20 cellular contexts compared by ENCODE assay signal in the genomic region with DNA sequence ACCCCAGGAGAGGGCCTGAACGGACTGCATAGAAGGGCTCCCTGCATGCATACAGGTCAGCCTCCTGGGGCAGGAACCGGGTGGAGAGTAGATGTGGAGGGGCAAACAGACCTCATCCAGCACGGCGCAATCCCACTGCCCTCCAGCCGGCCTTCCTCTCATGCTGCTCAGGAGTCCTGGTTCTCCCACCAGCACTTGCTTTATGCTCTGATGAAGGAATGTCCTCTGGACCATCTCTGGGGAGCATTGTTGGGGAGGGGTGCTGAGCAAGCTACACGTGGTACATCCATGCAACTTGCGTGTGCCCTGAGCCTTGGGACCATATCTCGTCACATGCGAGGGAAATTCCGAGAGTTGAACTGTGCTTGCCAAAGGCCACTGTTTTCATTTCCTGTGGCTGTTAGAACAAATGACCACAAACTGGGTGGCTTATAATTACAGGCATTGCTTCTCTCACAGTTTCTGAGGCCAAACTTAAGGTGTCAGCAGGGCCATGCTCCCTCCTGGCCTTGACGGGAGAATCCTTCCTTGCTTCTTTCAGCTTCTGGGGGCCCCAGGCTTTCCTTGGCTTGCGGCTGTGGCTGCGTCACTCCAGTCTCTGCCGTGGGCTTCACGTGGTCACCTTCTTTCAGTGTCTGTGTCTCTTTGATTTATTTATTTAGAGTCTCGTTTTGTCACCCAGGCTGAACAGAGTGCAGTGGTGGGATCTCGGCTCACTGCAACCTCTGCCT. TPM values are rescaled to one million over a fixed set of nuclear protein-coding genes. Genes with fewer than 3 reads are reported as not detected.
A peak's percentile ranks its signal among the peaks of the same experiment; 100 is the strongest.
DNase-seq lines count a peak whose midpoint lies in the region; ATAC-seq, FAIRE-seq and TF ChIP-seq lines count a peak whose summit lies in the region.
"Had no signal": no experiment of that assay in that cellular context is flagged by ENCODE, and none has a peak within 500 bp of the region (broad histone marks: within the 10 kb centered on the region; RNA-seq: fewer than 3 reads in every experiment).

No MANE protein-coding gene starts in this region.

- BruUV-seq in HepG2 (replicated peaks; lab: Mats Ljungman, UMichigan): no TSS peak

- H3K4me3 ChIP-seq in right cardiac atrium (ENCODE audit: low read length): no peak overlapping the region
- H3K4me3 ChIP-seq in HepG2 (replicated peaks in 1 of 3; ENCODE audit: insufficient read depth in 1 of 3, low read depth in 2 of 3, low read length in 3 of 3): no peak overlapping the region
- no peak overlapping the region for H3K4me3 ChIP-seq in upper lobe of right lung
- H3K4me3 ChIP-seq in tibial artery: no peak overlapping the region
- H3K4me3 ChIP-seq: BLaER1 treated with 17β-estradiol and CSF1 and Interleukin-3, amounts not matched to agents 10 nM and 100 nM had no signal

- H3K4me1 ChIP-seq in right cardiac atrium (ENCODE audit: control insufficient read depth, insufficient read depth, low read length) (no peaks in the 10 kb centered on the region), HepG2 (ENCODE audit: insufficient read depth, low read length) (no peaks in the 10 kb centered on the region), upper lobe of right lung (no peaks in the 10 kb centered on the region), tibial artery (peaks cover 0 to 5% (median 0%) of the 10 kb centered on the region in 4 donors)

- H3K79me2 ChIP-seq in HepG2 (ENCODE audit: insufficient read depth, low read length): no peaks in the 10 kb centered on the region

- TF ChIP-seq CTCF in HepG2 (CRISPR knock-in tag; IDR thresholded peaks at IDR 0.05) (no peak), upper lobe of right lung (IDR thresholded peaks at IDR 0.05) (no peak), tibial artery (IDR thresholded peaks at IDR 0.05) (no peak)

- H2AFZ ChIP-seq in HepG2 (ENCODE audit: low read length): no peak overlapping the region

- 75% methylated on average over 17 of the region's 17 CpGs for WGBS in right cardiac atrium
- 61% methylated on average over 13 of the region's 17 CpGs for WGBS in HepG2 (ENCODE audit: low lambda C conversion rate)

- no peak for FAIRE-seq in HepG2 (lab: Jason Lieb, UNC)
- FAIRE-seq: frontal cortex had no signal

- POLR2A ChIA-PET in HepG2 (lab: Yijun Ruan, JAX): no interaction called here

- TF ChIP-seq RAD21 in HepG2 (CRISPR knock-in tag; IDR thresholded peaks at IDR 0.05): no peak

- H3K4me2 ChIP-seq in HepG2 (ENCODE audit: low read depth, low read length): no peak overlapping the region

- H3K27me3 ChIP-seq in right cardiac atrium (ENCODE audit: control insufficient read depth, insufficient read depth) (no peaks in the 10 kb centered on the region), HepG2 (ENCODE audit: control insufficient read depth in 1 of 2, insufficient read depth in 2 of 2, low read length in 2 of 2) (peaks cover 0 to 7% of the 10 kb centered on the region in 2 experiments; a peak in 3 of 5 replicates), upper lobe of right lung (no peaks in the 10 kb centered on the region), tibial artery (no peaks in the 10 kb centered on the region)
- H3K27me3 ChIP-seq: BLaER1 treated with 17β-estradiol and CSF1 and Interleukin-3, amounts not matched to agents 10 nM and 100 nM had no signal

- H3K9me3 ChIP-seq in right cardiac atrium (ENCODE audit: control insufficient read depth, low read length): no peaks in the 10 kb centered on the region
- no peaks in the 10 kb centered on the region for H3K9me3 ChIP-seq in HepG2 (ENCODE audit: low read length)
- no peaks in the 10 kb centered on the region for H3K9me3 ChIP-seq in upper lobe of right lung
- no peaks in the 10 kb centered on the region for H3K9me3 ChIP-seq in tibial artery
- H3K9me3 ChIP-seq: BLaER1 treated with 17β-estradiol and CSF1 and Interleukin-3, amounts not matched to agents 10 nM and 100 nM had no signal

- no peak overlapping the region for H3K27ac ChIP-seq in right cardiac atrium (ENCODE audit: low read length)
- H3K27ac ChIP-seq in HepG2 (ENCODE audit: extremely low read length, insufficient read depth, low read length): no peak overlapping the region
- no peak overlapping the region for H3K27ac ChIP-seq in upper lobe of right lung
- H3K27ac ChIP-seq in tibial artery: peak overlapping the region in 1 of 2 donors; percentile 22
- H3K27ac ChIP-seq: BLaER1 treated with 17β-estradiol and CSF1 and Interleukin-3, amounts not matched to agents 10 nM and 100 nM had no signal

- no peaks in the 10 kb centered on the region for H4K20me1 ChIP-seq in HepG2 (ENCODE audit: insufficient read depth, low read length)

- CTCF ChIA-PET in HepG2 (lab: Yijun Ruan, JAX; ENCODE audit: low intra/inter-chr PET ratio, low total read pairs): no interaction called here

- TF ChIP-seq EP300 in HepG2 (IDR thresholded peaks at IDR 0.05; ENCODE audit: low read depth in 2 of 2, low read length in 2 of 2): no peak
- TF ChIP-seq EP300 in HepG2 (CRISPR knock-in tag; IDR thresholded peaks at IDR 0.05; ENCODE audit: borderline replicate concordance): no peak

- intact Hi-C loops in right cardiac atrium (cut with DNase I) (loop anchor here in 2 of 4 donors (5.0 to 10.0 kb wide), 2 partner anchors 173 to 640 kb away; no protein-coding TSS in a partner anchor), cardiac septum (cut with DNase I) (no loop called here), HepG2 (cut with micrococcal nuclease; ENCODE audit: unreplicated experiment) (no loop called here), upper lobe of right lung (cut with DNase I) (no loop called here), tibial artery (cut with DNase I; ENCODE audit: low total_unique reads) (no loop called here)

- H3K36me3 ChIP-seq in HepG2 (replicated peaks in 1 of 2; ENCODE audit: control insufficient read depth in 1 of 2, insufficient read depth in 2 of 2, low read length in 2 of 2): no peaks in the 10 kb centered on the region
- peaks cover 7% of the 10 kb centered on the region for H3K36me3 ChIP-seq in upper lobe of right lung
- peaks cover under 1 to 13% (median 8%) of the 10 kb centered on the region in 3 donors for H3K36me3 ChIP-seq in tibial artery

- DNase-seq in right cardiac atrium: no peak
- no peak for DNase-seq in cardiac septum (ENCODE audit: low spot score)
- DNase-seq in HepG2 (ENCODE audit: low spot score): no peak
- DNase-seq in upper lobe of right lung: no peak
- no peak for DNase-seq in activated CD8-positive, alpha-beta memory T cell treated with anti-CD3 and anti-CD28 coated beads, Interleukin-2, amount 50 U/mL, for 48 hours
- no peak for DNase-seq in tibial artery
- no peak for DNase-seq in NCI-H2107 treated with DMSO at 0.1 percent for 48 hours (lab: John Stamatoyannopoulos, UW; ENCODE audit: unreplicated experiment)
- DNase-seq: 8988T; activated B cell treated with CpG ODN at 0.5 μM for 24 hours; activated CD8-positive, alpha-beta memory T cell treated with anti-CD3 and anti-CD28 coated beads for 24 hours; activated effector memory CD4-positive, alpha-beta T cell treated with anti-CD3 and anti-CD28 coated beads, Interleukin-2, amount 50 U/mL, for 16 hours; amniotic stem cell; left ventricle myocardium superior; naive B cell; stimulated activated CD4-positive, alpha-beta T cell treated with anti-CD3 and anti-CD28 coated beads, Interleukin-12 subunit alpha, Interleukin-12 subunit beta, amount 100 ng/mL, for 4 hours; stimulated activated naive B cell treated with anti-CD40 and anti-IgM and Interleukin-4, amounts not matched to agents 10 μg/mL and 1 μg/mL and 100 μg/mL, for 72 hours had no signal

- no peak overlapping the region for H3K9ac ChIP-seq in HepG2 (ENCODE audit: insufficient read depth, low read depth, low read length)
- H3K9ac ChIP-seq: BLaER1 treated with 17β-estradiol and CSF1 and Interleukin-3, amounts not matched to agents 10 nM and 100 nM had no signal

- no peak for TF ChIP-seq POLR2A in HepG2 (IDR thresholded peaks at IDR 0.05; ENCODE audit: insufficient read depth in 1 of 2, low read depth in 2 of 2, low read length in 2 of 2)

- ATAC-seq in right cardiac atrium: peak; percentile 8 to 22
- ATAC-seq in HG03571 (IDR thresholded peaks at IDR 0.05; ENCODE audit: unreplicated experiment): peak; percentile 58
- peak; percentile 48 for ATAC-seq in HepG2
- peak; percentile 7 for ATAC-seq in upper lobe of right lung
- ATAC-seq: left ventricle myocardium superior, Right ventricle myocardium inferior had no signal

- in situ Hi-C loops in HepG2 (cut with HindIII; ENCODE audit: extremely low pct_ligation_motif_present, low pct_unique_long_range_greater_than_20kb): loop anchor here (25.0 kb wide), 2 partner anchors 353 to 603 kb away; partner anchors contain the start of gene LRRK1

RNA-seq across cellular contexts. Expression of gene SELENOS, which starts 12.2 kb away (rescaled TPM):
- total RNA-seq in right cardiac atrium (10 to 100 TPM; 27.4 to 61.4 (median 35.0) TPM), cardiac septum (51.6 TPM), HepG2 (2016; rRNA removed; fragmentation: Illumina TruSeq; extraction: Trizol) (31.6 and 63.0 TPM in 2 replicates), upper lobe of right lung (78.5 TPM)
- polyA plus RNA-seq in right cardiac atrium (52.3 TPM), HepG2 (2011; rRNA removed) (56.6 and 66.1 TPM in 2 replicates)
- 25.6 and 30.5 TPM in 2 replicates for total RNA-seq in HepG2 (2016; cell fraction: cytosol; rRNA removed; fragmentation: Illumina TruSeq; extraction: Trizol; ENCODE audit: low read depth)
- total RNA-seq in HepG2 (2016; cell fraction: insoluble cytoplasmic fraction; rRNA removed; fragmentation: Illumina TruSeq; extraction: Trizol): 31.1 and 66.3 TPM in 2 replicates
- total RNA-seq in HepG2 (2016; cell fraction: membrane; rRNA removed; fragmentation: Illumina TruSeq; extraction: Trizol): 32.0 and 35.3 TPM in 2 replicates
- 52.7 and 62.7 TPM in 2 replicates for total RNA-seq in HepG2 (2016; cell fraction: nucleus; rRNA removed; fragmentation: Illumina TruSeq; extraction: Trizol)
- polyA plus RNA-seq in HepG2 (2011; cell fraction: cytosol; rRNA removed): 58.8 and 79.4 TPM in 2 replicates
- polyA plus RNA-seq in HepG2 (2011; cell fraction: nucleus; rRNA removed): 21.8 and 28.5 TPM in 2 replicates
- polyA plus RNA-seq in HepG2 (2012): 38.2 and 44.5 TPM in 2 replicates
- polyA plus RNA-seq in HepG2 (2016; cell fraction: cytosol; fragmentation: Illumina TruSeq; extraction: Trizol; ENCODE audit: low read depth): 19.0 and 26.3 TPM in 2 replicates
- polyA plus RNA-seq in HepG2 (2016; cell fraction: insoluble cytoplasmic fraction; fragmentation: Illumina TruSeq; extraction: Trizol; ENCODE audit: low read depth): 29.3 and 32.0 TPM in 2 replicates
- 23.0 and 24.1 TPM in 2 replicates for polyA plus RNA-seq in HepG2 (2016; cell fraction: membrane; fragmentation: Illumina TruSeq; extraction: Trizol; ENCODE audit: low read depth)
- 81.3 and 91.5 TPM in 2 replicates for polyA plus RNA-seq in HepG2 (2016; cell fraction: nucleus; fragmentation: Illumina TruSeq; extraction: Trizol; ENCODE audit: insufficient read depth, low read depth)
- polyA minus RNA-seq in HepG2 (2011; rRNA and poly(A)+ RNA removed; ENCODE audit: low replicate concordance): 31.0 and 35.1 TPM in 2 replicates
- 19.4 and 21.8 TPM in 2 replicates for polyA minus RNA-seq in HepG2 (2011; cell fraction: cytosol; rRNA and poly(A)+ RNA removed)
- 64.9 and 77.1 TPM in 2 replicates for polyA minus RNA-seq in HepG2 (2011; cell fraction: nucleus; rRNA and poly(A)+ RNA removed)

RNA-seq across cellular contexts. Expression of gene CHSY1, which starts 13.2 kb away (rescaled TPM):
- 10 to 100 TPM; 24.5 to 44.7 (median 28.9) TPM for total RNA-seq in right cardiac atrium
- polyA plus RNA-seq in right cardiac atrium: 11.9 TPM
- total RNA-seq in cardiac septum: 17.5 TPM
- total RNA-seq in HepG2 (2016; rRNA removed; fragmentation: Illumina TruSeq; extraction: Trizol): 12.8 and 13.7 TPM in 2 replicates
- total RNA-seq in HepG2 (2016; cell fraction: cytosol; rRNA removed; fragmentation: Illumina TruSeq; extraction: Trizol; ENCODE audit: low read depth): 4.3 and 5.4 TPM in 2 replicates
- 12.1 and 12.6 TPM in 2 replicates for total RNA-seq in HepG2 (2016; cell fraction: insoluble cytoplasmic fraction; rRNA removed; fragmentation: Illumina TruSeq; extraction: Trizol)
- total RNA-seq in HepG2 (2016; cell fraction: membrane; rRNA removed; fragmentation: Illumina TruSeq; extraction: Trizol): 7.0 and 7.9 TPM in 2 replicates
- total RNA-seq in HepG2 (2016; cell fraction: nucleus; rRNA removed; fragmentation: Illumina TruSeq; extraction: Trizol): 10.5 and 11.5 TPM in 2 replicates
- 11.2 and 13.3 TPM in 2 replicates for polyA plus RNA-seq in HepG2 (2011; rRNA removed)
- polyA plus RNA-seq in HepG2 (2011; cell fraction: cytosol; rRNA removed): 10.0 and 13.2 TPM in 2 replicates
- 4.9 and 5.5 TPM in 2 replicates for polyA plus RNA-seq in HepG2 (2011; cell fraction: nucleus; rRNA removed)
- 11.0 and 11.8 TPM in 2 replicates for polyA plus RNA-seq in HepG2 (2012)
- 0.72 and 0.77 TPM in 2 replicates for polyA plus RNA-seq in HepG2 (2016; cell fraction: cytosol; fragmentation: Illumina TruSeq; extraction: Trizol; ENCODE audit: low read depth)
- polyA plus RNA-seq in HepG2 (2016; cell fraction: insoluble cytoplasmic fraction; fragmentation: Illumina TruSeq; extraction: Trizol; ENCODE audit: low read depth): 13.1 and 14.5 TPM in 2 replicates
- polyA plus RNA-seq in HepG2 (2016; cell fraction: membrane; fragmentation: Illumina TruSeq; extraction: Trizol; ENCODE audit: low read depth): 4.8 TPM in 2 replicates
- 14.6 and 15.9 TPM in 2 replicates for polyA plus RNA-seq in HepG2 (2016; cell fraction: nucleus; fragmentation: Illumina TruSeq; extraction: Trizol; ENCODE audit: insufficient read depth, low read depth)
- polyA minus RNA-seq in HepG2 (2011; rRNA and poly(A)+ RNA removed; ENCODE audit: low replicate concordance): 12.6 and 31.1 TPM in 2 replicates
- polyA minus RNA-seq in HepG2 (2011; cell fraction: cytosol; rRNA and poly(A)+ RNA removed): 16.8 and 17.1 TPM in 2 replicates
- polyA minus RNA-seq in HepG2 (2011; cell fraction: nucleus; rRNA and poly(A)+ RNA removed): 15.8 and 18.3 TPM in 2 replicates
- 40.6 TPM for total RNA-seq in upper lobe of right lung

RNA-seq across cellular contexts. Expression of gene SNRPA1, which starts 30.0 kb away (rescaled TPM):
- 10 to 100 TPM; 23.4 to 33.6 (median 27.7) TPM for total RNA-seq in right cardiac atrium
- polyA plus RNA-seq in right cardiac atrium: 37.3 TPM
- total RNA-seq in cardiac septum: 26.0 TPM
- 41.2 and 72.5 TPM in 2 replicates for total RNA-seq in HepG2 (2016; rRNA removed; fragmentation: Illumina TruSeq; extraction: Trizol)
- 21.5 and 21.7 TPM in 2 replicates for total RNA-seq in HepG2 (2016; cell fraction: cytosol; rRNA removed; fragmentation: Illumina TruSeq; extraction: Trizol; ENCODE audit: low read depth)
- 44.9 and 72.9 TPM in 2 replicates for total RNA-seq in HepG2 (2016; cell fraction: insoluble cytoplasmic fraction; rRNA removed; fragmentation: Illumina TruSeq; extraction: Trizol)
- total RNA-seq in HepG2 (2016; cell fraction: membrane; rRNA removed; fragmentation: Illumina TruSeq; extraction: Trizol): 29.4 and 29.6 TPM in 2 replicates
- 43.1 and 47.7 TPM in 2 replicates for total RNA-seq in HepG2 (2016; cell fraction: nucleus; rRNA removed; fragmentation: Illumina TruSeq; extraction: Trizol)
- polyA plus RNA-seq in HepG2 (2011; rRNA removed): 80.0 and 108 TPM in 2 replicates
- 70.8 and 71.1 TPM in 2 replicates for polyA plus RNA-seq in HepG2 (2011; cell fraction: cytosol; rRNA removed)
- 95.5 and 97.7 TPM in 2 replicates for polyA plus RNA-seq in HepG2 (2011; cell fraction: nucleus; rRNA removed)
- polyA plus RNA-seq in HepG2 (2012): 77.4 and 94.8 TPM in 2 replicates
- polyA plus RNA-seq in HepG2 (2016; cell fraction: cytosol; fragmentation: Illumina TruSeq; extraction: Trizol; ENCODE audit: low read depth): 43.0 and 50.4 TPM in 2 replicates
- polyA plus RNA-seq in HepG2 (2016; cell fraction: insoluble cytoplasmic fraction; fragmentation: Illumina TruSeq; extraction: Trizol; ENCODE audit: low read depth): 177 and 178 TPM in 2 replicates
- 42.8 and 43.9 TPM in 2 replicates for polyA plus RNA-seq in HepG2 (2016; cell fraction: membrane; fragmentation: Illumina TruSeq; extraction: Trizol; ENCODE audit: low read depth)
- polyA plus RNA-seq in HepG2 (2016; cell fraction: nucleus; fragmentation: Illumina TruSeq; extraction: Trizol; ENCODE audit: insufficient read depth, low read depth): 92.5 and 99.3 TPM in 2 replicates
- 12.8 and 30.9 TPM in 2 replicates for polyA minus RNA-seq in HepG2 (2011; rRNA and poly(A)+ RNA removed; ENCODE audit: low replicate concordance)
- polyA minus RNA-seq in HepG2 (2011; cell fraction: cytosol; rRNA and poly(A)+ RNA removed): 23.8 and 31.7 TPM in 2 replicates
- polyA minus RNA-seq in HepG2 (2011; cell fraction: nucleus; rRNA and poly(A)+ RNA removed): 50.7 and 51.6 TPM in 2 replicates
- total RNA-seq in upper lobe of right lung: 40.7 TPM

Comparison
In these comparisons a context has a peak if more than half of its experiments do, and no peak if none do; other contexts are left out.
1. ATAC-seq: peak in every context shown above with its lines; median percentile 58 in HG03571; 48 in HepG2; 15 in right cardiac atrium; 7 in upper lobe of right lung.